28 cellular contexts compared by ENCODE assay signal in genomic region chr6:132096996-132097395, GRCh38.
"Had no signal": no experiment of that assay in that cellular context is flagged by ENCODE, and none has a peak within 500 bp of the region (broad histone marks: within the 10 kb centered on the region; RNA-seq: fewer than 3 reads in every experiment).

No MANE protein-coding gene starts in this region.

- H3K36me3 ChIP-seq: left lung, lower lobe of right lung, pancreas, prostate gland, sigmoid colon, spleen, suprapubic skin, thoracic aorta, tibial artery, upper lobe of right lung, uterus had no signal

- FAIRE-seq: islet of Langerhans, pancreas, small intestine had no signal

- H3K4me3 ChIP-seq: left lung, lower lobe of right lung, pancreas, prostate gland, sigmoid colon, spleen, suprapubic skin, thoracic aorta, tibial artery, upper lobe of right lung, uterus had no signal

- H3K4me1 ChIP-seq: left lung, lower lobe of right lung, pancreas, prostate gland, spleen, suprapubic skin, upper lobe of right lung, uterus had no signal

- ATAC-seq: left colon; left lung; lower lobe of right lung; naive thymus-derived CD8-positive, alpha-beta T cell; pancreas; right cardiac atrium; stimulated activated effector memory CD8-positive, alpha-beta T cell treated with anti-CD3 and anti-CD28 coated beads, Interleukin-12 subunit alpha, Interleukin-12 subunit beta, amount 100 ng/mL, for 72 hours; upper lobe of right lung had no signal

- H3K27ac ChIP-seq: left lung, lower lobe of right lung, pancreas, prostate gland, sigmoid colon, spleen, suprapubic skin, thoracic aorta, tibial artery, upper lobe of right lung, uterus had no signal

- H3K9me3 ChIP-seq: lower lobe of right lung, pancreas, prostate gland, sigmoid colon, suprapubic skin, thoracic aorta, tibial artery, uterus had no signal

- DNase-seq: hypothalamus; immature natural killer cell; kidney; left colon; left lung; lower lobe of right lung; mammary epithelial cell; mesenchymal stem cell; naive thymus-derived CD8-positive, alpha-beta T cell; nucleus accumbens; pancreas; posterior cingulate gyrus; retina; right cardiac atrium; sigmoid colon; small intestine; spleen; stimulated activated CD4-positive, alpha-beta T cell treated with anti-CD3 and anti-CD28 coated beads, Interleukin-4, amount 100 ng/mL, for 24 hours; stimulated activated naive CD4-positive, alpha-beta T cell; tibial artery; trophoblast cell; upper lobe of right lung; uterus had no signal

- H3K27me3 ChIP-seq: left lung, pancreas, sigmoid colon, spleen, suprapubic skin, tibial artery, upper lobe of right lung, uterus had no signal
